8 cellular contexts compared by ENCODE assay signal in genomic region chr14:77457522-77458248, GRCh38. TPM values are rescaled to one million over a fixed set of nuclear protein-coding genes. Genes with fewer than 3 reads are reported as not detected.
A peak's percentile ranks its signal among the peaks of the same experiment; 100 is the strongest.
DNase-seq lines count a peak whose midpoint lies in the region; ATAC-seq, FAIRE-seq and TF ChIP-seq lines count a peak whose summit lies in the region.

Gene AHSA1, plus strand, starts transcription at chr14:77458093. Its CDS starts 97 bp downstream, at chr14:77458190.
Gene VIPAS39, minus strand, starts transcription at chr14:77457601. Its CDS starts 3,499 bp downstream, at chr14:77454102.

- peaks cover 24% of the 10 kb centered on the region in 2 donors for H3K36me3 ChIP-seq in kidney (ENCODE audit: control insufficient read depth in 1 of 2, insufficient read depth in 2 of 2, low read length in 2 of 2)

- ATAC-seq in HG03432 (IDR thresholded peaks at IDR 0.05; ENCODE audit: unreplicated experiment), result peak; percentile 91

- intact Hi-C loops in kidney (cut with DNase I), result no loop called here

- TF ChIP-seq POLR2A in GM19099 (IDR thresholded peaks at IDR 0.05; ENCODE audit: extremely low read depth, insufficient read length, low read depth), result peak; percentile 92

- peak within 1 kb of the TSS; percentile 97 to 100 for H3K27ac ChIP-seq in kidney (ENCODE audit: low read depth in 2 of 2, low read length in 2 of 2)

- peak within 1 kb of the TSS; percentile 87 to 98 for H3K4me3 ChIP-seq in kidney (ENCODE audit: low read length in 2 of 2)

- H3K9me3 ChIP-seq in kidney (ENCODE audit: control insufficient read depth in 1 of 2, low read length in 2 of 2), result no peaks in the 10 kb centered on the region

- FAIRE-seq in kidney (lab: Jason Lieb, UNC), result peak; percentile 80

- peaks cover 11 to 12% of the 10 kb centered on the region in 2 donors for H3K4me1 ChIP-seq in kidney (ENCODE audit: control insufficient read depth in 1 of 2, insufficient read depth in 1 of 2, low read depth in 1 of 2, low read length in 2 of 2)

- H3K9ac ChIP-seq in kidney (ENCODE audit: low read length in 2 of 2), result peak within 1 kb of the TSS; percentile 87 to 100

- no peak for TF ChIP-seq CTCF in kidney (IDR thresholded peaks at IDR 0.05; ENCODE audit: borderline replicate concordance, extremely low read depth, insufficient read depth)

- peak; percentile 96 for DNase-seq in AG20443 (ENCODE audit: low spot score)
- DNase-seq in NCI-H510A (lab: John Stamatoyannopoulos, UW), result peak; percentile 95
- DNase-seq in activated CD4-positive, alpha-beta T cell treated with anti-CD3 and anti-CD28 coated beads for 1 hour, result peak; percentile 88
- peak; percentile 95 for DNase-seq in cerebellum (ENCODE audit: low spot score)
- peak; percentile 97 for DNase-seq in kidney
- DNase-seq in stimulated activated CD4-positive, alpha-beta T cell treated with anti-CD3 and anti-CD28 coated beads, Interleukin-15, amount 100 ng/mL, for 24 hours, result peak; percentile 94

RNA-seq across cellular contexts. Expression of gene AHSA1, which starts in this region (rescaled TPM):
- 64.9 TPM for total RNA-seq in cerebellum
- total RNA-seq in kidney, result 92.0 TPM
- polyA plus RNA-seq in kidney (ENCODE audit: insufficient read depth, low read depth, low replicate concordance), result 149 TPM

RNA-seq across cellular contexts. Expression of gene VIPAS39, which starts in this region (rescaled TPM):
- total RNA-seq in cerebellum (20.6 TPM), kidney (16.6 TPM)
- polyA plus RNA-seq in kidney (ENCODE audit: insufficient read depth, low read depth, low replicate concordance), result 14.1 TPM

Comparison
In these comparisons a context has a peak if more than half of its experiments do, and no peak if none do; other contexts are left out.
1. Peak in every context shown above with its lines: DNase-seq, ATAC-seq, H3K4me3 ChIP-seq and H3K27ac ChIP-seq.